ENCODE assay signal across 13 cellular contexts in the genomic region with DNA sequence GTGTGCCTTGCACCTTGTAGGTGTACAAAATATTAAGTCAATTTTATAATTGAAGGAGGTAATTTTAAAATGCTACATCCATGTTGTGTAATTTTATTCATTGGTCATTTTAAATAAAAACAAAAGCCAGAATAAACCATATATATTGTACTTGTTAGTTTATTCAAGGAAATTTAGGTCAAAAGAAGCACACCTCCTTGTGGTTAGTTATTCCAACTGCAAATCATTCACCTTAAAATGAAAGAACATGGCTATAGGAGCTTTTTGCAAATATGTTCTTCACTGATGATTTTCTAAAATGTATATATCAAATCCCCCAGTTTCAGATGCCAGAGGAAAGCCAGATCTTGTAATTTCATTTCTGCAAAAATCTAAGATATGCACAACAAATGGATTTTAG. TPM values are rescaled to one million over a fixed set of nuclear protein-coding genes. Genes with fewer than 3 reads are reported as not detected.
DNase-seq lines count a peak whose midpoint lies in the region; ATAC-seq, FAIRE-seq and TF ChIP-seq lines count a peak whose summit lies in the region.
"Had no signal": no experiment of that assay in that cellular context is flagged by ENCODE, and none has a peak within 500 bp of the region (broad histone marks: within the 10 kb centered on the region; RNA-seq: fewer than 3 reads in every experiment).

No MANE protein-coding gene starts in this region.

- H3K4me1 ChIP-seq in astrocyte (ENCODE audit: insufficient read depth, low read length) (no peaks in the 10 kb centered on the region), heart right ventricle (peaks cover 0 to 12% (median 8%) of the 10 kb centered on the region in 9 donors), esophagus squamous epithelium (peaks cover 0 to 11% (median 4%) of the 10 kb centered on the region in 3 donors)
- H3K4me1 ChIP-seq: upper lobe of right lung had no signal

- no peak overlapping the region for H2AFZ ChIP-seq in astrocyte (ENCODE audit: low read depth, low read length)

- intact Hi-C loops in heart right ventricle (cut with DNase I) (no loop called here), esophagus squamous epithelium (cut with DNase I) (no loop called here)

- H3K9me3 Mint-ChIP-seq in astrocyte (ENCODE audit: unreplicated experiment) = no peaks in the 10 kb centered on the region
- H3K9me3 Mint-ChIP-seq: activated CD4-positive, alpha-beta T cell treated with anti-CD3 and anti-CD28 coated beads, Interleukin-2, amount 10 ng/mL, durations not matched to agents 24 days and 14 days had no signal

- H3K4me2 ChIP-seq in astrocyte (ENCODE audit: low read length) = no peak overlapping the region

- no peak overlapping the region for H3K27ac ChIP-seq in astrocyte (ENCODE audit: low read depth, low read length)
- H3K27ac ChIP-seq in heart right ventricle = no peak overlapping the region
- no peak overlapping the region for H3K27ac ChIP-seq in esophagus squamous epithelium
- H3K27ac ChIP-seq: skin epidermis, upper lobe of right lung had no signal

- FAIRE-seq in astrocyte (lab: Jason Lieb, UNC) = no peak

- no peaks in the 10 kb centered on the region for H3K36me3 ChIP-seq in BJ (ENCODE audit: control insufficient read depth, insufficient read depth, low read length)
- H3K36me3 ChIP-seq in astrocyte (ENCODE audit: insufficient read depth, low read length) = no peaks in the 10 kb centered on the region
- H3K36me3 ChIP-seq in heart right ventricle = peaks cover 0 to 7% (median 0%) of the 10 kb centered on the region in 9 donors
- H3K36me3 ChIP-seq in esophagus squamous epithelium = no peaks in the 10 kb centered on the region
- H3K36me3 ChIP-seq: upper lobe of right lung had no signal

- TF ChIP-seq CTCF in BJ (IDR thresholded peaks at IDR 0.05; ENCODE audit: insufficient read depth, low read depth, low read length) (peak; percentile 35; the same call in 1 of the 2 replicates), astrocyte (IDR thresholded peaks at IDR 0.05; ENCODE audit: insufficient read depth, low read depth, low read length) (peak; percentile 30), heart right ventricle (IDR thresholded peaks at IDR 0.05) (peak in 3 of 9 donors; percentile 5 to 19 (median 13)), esophagus squamous epithelium (IDR thresholded peaks at IDR 0.05) (peak in 2 of 6 experiments; percentile 15 to 37)

- H3K27ac Mint-ChIP-seq in astrocyte (ENCODE audit: unreplicated experiment) = no peak overlapping the region
- H3K27ac Mint-ChIP-seq: activated CD4-positive, alpha-beta T cell treated with anti-CD3 and anti-CD28 coated beads, Interleukin-2, amount 10 ng/mL, durations not matched to agents 24 days and 14 days had no signal

- CTCF ChIA-PET in BJ (lab: Yijun Ruan, JAX) = interaction anchor here (0.7 to 1.3 kb wide), 4 partner anchors 10 to 24 kb away, joined by 3 read pairs; no protein-coding TSS in a partner anchor

- peaks cover 6% of the 10 kb centered on the region for H3K4me1 Mint-ChIP-seq in astrocyte (ENCODE audit: low read depth, unreplicated experiment)

- H3K36me3 Mint-ChIP-seq in astrocyte (ENCODE audit: low read depth, unreplicated experiment) = no peaks in the 10 kb centered on the region

- no peaks in the 10 kb centered on the region for H3K9me3 ChIP-seq in astrocyte (ENCODE audit: insufficient read depth, low read depth, low read length)
- H3K9me3 ChIP-seq in heart right ventricle = peaks cover 0 to 5% (median 0%) of the 10 kb centered on the region in 11 donors
- H3K9me3 ChIP-seq in esophagus squamous epithelium = no peaks in the 10 kb centered on the region
- H3K9me3 ChIP-seq: upper lobe of right lung had no signal

- H3K27me3 ChIP-seq in BJ (ENCODE audit: control insufficient read depth, insufficient read depth, low read length) (no peaks in the 10 kb centered on the region; the same call in 1 of the 2 replicates), astrocyte (ENCODE audit: insufficient read depth, low read length) (no peaks in the 10 kb centered on the region), heart right ventricle (no peaks in the 10 kb centered on the region), esophagus squamous epithelium (no peaks in the 10 kb centered on the region)
- H3K27me3 ChIP-seq: upper lobe of right lung had no signal

- no peak overlapping the region for H3K4me3 Mint-ChIP-seq in astrocyte (ENCODE audit: unreplicated experiment)
- H3K4me3 Mint-ChIP-seq: activated CD4-positive, alpha-beta T cell treated with anti-CD3 and anti-CD28 coated beads, Interleukin-2, amount 10 ng/mL, durations not matched to agents 24 days and 14 days had no signal

- DNase-seq in BJ (ENCODE audit: low read depth) (no peak), Kasumi-1 (lab: John Stamatoyannopoulos, UW) (peak; percentile 25 to 40), astrocyte (ENCODE audit: low read depth) (no peak), left kidney (ENCODE audit: low read depth, low spot score) (peak; percentile 9), heart right ventricle (no peak), amygdala (lab: John Stamatoyannopoulos, UW) (no peak), esophagus squamous epithelium (lab: John Stamatoyannopoulos, UW) (no peak), putamen (ENCODE audit: low spot score) (no peak)
- DNase-seq: NCI-H2171, SHP77 treated with DMSO at 0.1 percent for 48 hours, upper lobe of right lung had no signal

- H3K9ac ChIP-seq in astrocyte (ENCODE audit: low read length) = no peak overlapping the region

- ATAC-seq in heart right ventricle = no peak
- ATAC-seq: upper lobe of right lung had no signal

- TF ChIP-seq POLR2A in esophagus squamous epithelium (IDR thresholded peaks at IDR 0.05) = no peak

- H3K4me3 ChIP-seq in BJ (ENCODE audit: low read depth, low read length) = no peak overlapping the region
- H3K4me3 ChIP-seq in astrocyte (ENCODE audit: insufficient read depth, low read depth, low read length) = no peak overlapping the region
- no peak overlapping the region for H3K4me3 ChIP-seq in heart right ventricle
- H3K4me3 ChIP-seq in esophagus squamous epithelium = no peak overlapping the region
- H3K4me3 ChIP-seq: skin epidermis, upper lobe of right lung had no signal

- H4K20me1 ChIP-seq in astrocyte (ENCODE audit: insufficient read depth, low read length) = no peaks in the 10 kb centered on the region

- no peaks in the 10 kb centered on the region for H3K27me3 Mint-ChIP-seq in astrocyte (ENCODE audit: low read depth, unreplicated experiment)

- no peaks in the 10 kb centered on the region for H3K79me2 ChIP-seq in astrocyte (ENCODE audit: insufficient read depth, low read length)

- POLR2A ChIA-PET in BJ (lab: Charles Lee) = no interaction called here

RNA-seq across cellular contexts. Expression of a gene that starts 5.4 kb away (rescaled TPM):
- 22.2 and 46.4 TPM in 2 replicates for polyA plus RNA-seq in BJ (2011; rRNA removed)
- 6.1 and 7.0 TPM in 2 replicates for polyA minus RNA-seq in BJ (2011; rRNA and poly(A)+ RNA removed)
- total RNA-seq in astrocyte = 42.7 and 44.2 TPM in 2 replicates
- total RNA-seq in heart right ventricle = 100 to 1,000 TPM in 1 of 10 donors, 10 to 100 TPM in 9; 68.3 to 113 (median 80.3) TPM
- 100 to 1,000 TPM in 1 of 2 donors, 10 to 100 TPM in 1; 66.3 to 135 TPM for polyA plus RNA-seq in heart right ventricle
- 10 to 100 TPM; 13.2 to 29.6 (median 25.4) TPM for total RNA-seq in esophagus squamous epithelium

Comparison
In these comparisons a context has a peak if more than half of its experiments do, and no peak if none do; other contexts are left out.
1. DNase-seq: peak in Kasumi-1 (2 of 2) and left kidney (single experiment); none in BJ (single experiment), astrocyte (single experiment), heart right ventricle (0 of 2), amygdala (0 of 56), esophagus squamous epithelium (single experiment) and putamen (single experiment).